Comparison of ENCODE assay signal across 1 cellular context in genomic region chr1:53327183-53327941, GRCh38.
A peak's percentile ranks its signal among the peaks of the same experiment; 100 is the strongest.
TF ChIP-seq lines count a peak whose summit lies in the region.

No MANE protein-coding gene starts in this region.

TF ChIP-seq in HEK293, 187 proteins besides CTCF, POLR2A, EP300 and RAD21 (continued from another document):
- TF ChIP-seq ZSCAN5A (tag by site-specific recombination; IDR thresholded peaks at IDR 0.05) = no peak
- TF ChIP-seq ZNF37A (tag by site-specific recombination; IDR thresholded peaks at IDR 0.05) = no peak
- no peak for TF ChIP-seq ZBTB21 (tag by site-specific recombination; IDR thresholded peaks at IDR 0.05)
- TF ChIP-seq ZNF623 (tag by site-specific recombination; IDR thresholded peaks at IDR 0.05) = 0 out of 2 replicates have a peak, but pooled peaks have one; percentile 4
- 0 out of 2 replicates have a peak, but pooled peaks have one; percentile 22 for TF ChIP-seq ZBTB48 (tag by site-specific recombination; IDR thresholded peaks at IDR 0.05)
- 0 out of 2 replicates have a peak, but pooled peaks have one; percentile 3 for TF ChIP-seq FEZF1 (tag by site-specific recombination; IDR thresholded peaks at IDR 0.05)
- peak; percentile 51; the same call in 1 of the 2 replicates for TF ChIP-seq OSR2 (tag by site-specific recombination; IDR thresholded peaks at IDR 0.05)
- TF ChIP-seq KLF10 (tag by site-specific recombination; IDR thresholded peaks at IDR 0.05) = peak; percentile 47; the same call in 1 of the 2 replicates
- no peak for TF ChIP-seq ZNF513 (tag by site-specific recombination; IDR thresholded peaks at IDR 0.05)
- peak; percentile 88 for TF ChIP-seq GLIS2 (tag by site-specific recombination; IDR thresholded peaks at IDR 0.05)
- peak; percentile 9; the same call in 1 of the 2 replicates for TF ChIP-seq SP3 (tag by site-specific recombination; IDR thresholded peaks at IDR 0.05)
- TF ChIP-seq PATZ1 (tag by site-specific recombination; IDR thresholded peaks at IDR 0.05) = peak; percentile 82
- TF ChIP-seq ZBTB26 (tag by site-specific recombination; optimal IDR thresholded peaks at IDR 0.05) = peak; percentile 85
TF ChIP-seq in HEK293: peak in this region for 22.
